Comparison of ENCODE assay signal across 8 cellular contexts in the genomic region with DNA sequence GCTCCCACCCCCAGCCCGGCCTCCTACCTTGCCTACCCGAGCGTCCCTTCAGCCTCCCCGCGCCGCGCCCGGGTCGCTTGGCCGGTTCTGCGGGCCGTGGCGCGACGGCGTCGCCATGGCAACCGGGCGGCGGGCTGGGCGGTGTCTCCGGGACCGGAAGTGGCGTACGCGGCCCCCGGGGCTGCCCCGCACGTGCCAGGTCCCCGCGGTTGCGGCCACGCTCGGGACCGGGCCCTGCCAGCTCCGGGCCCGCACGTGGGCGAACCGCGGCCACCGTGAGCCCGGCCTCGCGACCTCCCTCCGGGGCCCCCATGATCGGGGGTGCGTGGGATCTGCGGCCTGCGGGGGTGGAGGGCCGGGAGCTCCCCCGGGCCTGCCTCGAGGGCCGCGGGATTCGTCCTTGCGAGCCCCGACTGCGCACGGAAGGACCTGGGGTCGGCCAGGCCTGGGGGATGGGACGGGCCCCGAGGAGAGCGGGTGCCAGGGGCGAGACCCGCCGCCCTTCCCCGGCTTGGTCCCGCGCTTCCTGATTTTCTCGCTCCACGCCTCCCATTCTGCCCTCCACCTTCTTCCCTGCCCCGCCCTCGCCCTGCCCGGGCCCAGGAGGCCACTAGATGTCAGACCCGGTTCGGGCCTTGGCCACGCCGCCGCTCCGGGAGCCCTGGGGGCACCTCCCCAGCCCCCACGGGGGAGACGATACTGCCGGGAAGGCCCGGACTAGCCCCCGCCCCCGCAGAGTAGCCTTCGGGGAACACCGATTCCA. TPM values are rescaled to one million over a fixed set of nuclear protein-coding genes. Genes with fewer than 3 reads are reported as not detected.
DNase-seq lines count a peak whose midpoint lies in the region; ATAC-seq lines count a peak whose summit lies in the region.

A gene with protein sequence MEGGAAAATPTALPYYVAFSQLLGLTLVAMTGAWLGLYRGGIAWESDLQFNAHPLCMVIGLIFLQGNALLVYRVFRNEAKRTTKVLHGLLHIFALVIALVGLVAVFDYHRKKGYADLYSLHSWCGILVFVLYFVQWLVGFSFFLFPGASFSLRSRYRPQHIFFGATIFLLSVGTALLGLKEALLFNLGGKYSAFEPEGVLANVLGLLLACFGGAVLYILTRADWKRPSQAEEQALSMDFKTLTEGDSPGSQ (minus strand): TSS at position 89 of the 763 bp plus-strand sequence. CDS start 8,759 bp downstream, outside the sequence.

- H3K4me1 ChIP-seq in mesenchymal stem cell (ENCODE audit: control insufficient read depth, insufficient read depth, low read depth, low read length) = peaks cover 18% of the 10 kb centered on the region

- H2BK12ac ChIP-seq in mesenchymal stem cell (ENCODE audit: low read length in 2 of 2) = peak within 1 kb of the TSS in 1 of 2 experiments; percentile 77

- H3K4ac ChIP-seq in mesenchymal stem cell (ENCODE audit: low read depth in 1 of 2, low read length in 2 of 2) = peak within 1 kb of the TSS; percentile 42 to 54

- peak within 1 kb of the TSS; percentile 81 to 83 for H3K18ac ChIP-seq in mesenchymal stem cell (ENCODE audit: low read depth in 1 of 2, low read length in 2 of 2)

- H3K27me3 ChIP-seq in mesenchymal stem cell (ENCODE audit: control insufficient read depth in 1 of 2, insufficient read depth in 1 of 2, low read length in 2 of 2) = no peaks in the 10 kb centered on the region

- peak within 1 kb of the TSS; percentile 80 for H3K4me2 ChIP-seq in mesenchymal stem cell (ENCODE audit: low read length, poor library complexity, severe bottlenecking)

- peak within 1 kb of the TSS; percentile 91 for H3K9ac ChIP-seq in mesenchymal stem cell (ENCODE audit: low read length)

- no peak within 1 kb of the TSS for H3K27ac ChIP-seq in mesenchymal stem cell (ENCODE audit: low read length, poor library complexity, severe bottlenecking)

- H3K4me3 ChIP-seq in mesenchymal stem cell (ENCODE audit: insufficient read depth in 1 of 2, low read depth in 1 of 2, low read length in 2 of 2) = peak within 1 kb of the TSS; percentile 57 to 82

- peak within 1 kb of the TSS in 1 of 2 experiments; percentile 11 for H3K23ac ChIP-seq in mesenchymal stem cell (ENCODE audit: low read length in 2 of 2)

- DNase-seq in 8988T = peak; percentile 83
- peak; percentile 88 for DNase-seq in NCI-H2227 (lab: John Stamatoyannopoulos, UW; ENCODE audit: unreplicated experiment)
- peak; percentile 71 to 75 for DNase-seq in activated CD4-positive, alpha-beta T cell treated with anti-CD3 and anti-CD28 coated beads, Interleukin-2, amount 50 U/mL, for 48 hours
- DNase-seq in effector CD8-positive, alpha-beta T cell (lab: John Stamatoyannopoulos, UW) = peak; percentile 41
- DNase-seq in mesenchymal stem cell = peak; percentile 57
- DNase-seq in stimulated activated CD8-positive, alpha-beta memory T cell treated with anti-CD3 and anti-CD28 coated beads, Interleukin-12 subunit alpha, Interleukin-12 subunit beta, amount 100 ng/mL, for 4 hours (ENCODE audit: low read depth) = peak; percentile 64

- H3K79me1 ChIP-seq in mesenchymal stem cell (replicated peaks; ENCODE audit: low read length, poor library complexity, severe bottlenecking) = peaks cover 2% of the 10 kb centered on the region

- peak within 1 kb of the TSS; percentile 73 for H2BK15ac ChIP-seq in mesenchymal stem cell (ENCODE audit: low read depth, poor library complexity, severe bottlenecking)

- no peaks in the 10 kb centered on the region for H3K36me3 ChIP-seq in mesenchymal stem cell (ENCODE audit: control insufficient read depth in 1 of 2, insufficient read depth in 2 of 2, low read depth in 1 of 2, low read length in 2 of 2)

- H2BK120ac ChIP-seq in mesenchymal stem cell (ENCODE audit: low read depth, low read length) = peak within 1 kb of the TSS; percentile 51

- WGBS in mesenchymal stem cell = 7% methylated on average over 72 of the region's 89 CpGs

- H4K91ac ChIP-seq in mesenchymal stem cell (ENCODE audit: low read length) = peak within 1 kb of the TSS; percentile 93

- H3K14ac ChIP-seq in mesenchymal stem cell (ENCODE audit: low read length in 2 of 2) = peak within 1 kb of the TSS in 1 of 2 experiments; percentile 28

- no peak within 1 kb of the TSS for H2BK5ac ChIP-seq in mesenchymal stem cell (ENCODE audit: low read depth, low read length, poor library complexity, severe bottlenecking)

- H3K9me3 ChIP-seq in mesenchymal stem cell (ENCODE audit: control insufficient read depth, low read length) = no peaks in the 10 kb centered on the region

- H2AFZ ChIP-seq in mesenchymal stem cell (ENCODE audit: low read depth, low read length) = peak within 1 kb of the TSS; percentile 76

- ATAC-seq in GM18502 (IDR thresholded peaks at IDR 0.05; ENCODE audit: poor library complexity, unreplicated experiment) = peak; percentile 67
- peak; percentile 53 for ATAC-seq in HG02943 (IDR thresholded peaks at IDR 0.05; ENCODE audit: low read depth, unreplicated experiment)

- peak within 1 kb of the TSS; percentile 92 for H4K8ac ChIP-seq in mesenchymal stem cell (ENCODE audit: low read length)

- H2AK5ac ChIP-seq in mesenchymal stem cell (ENCODE audit: low read length, severe bottlenecking) = no peak within 1 kb of the TSS

RNA-seq across cellular contexts. Expression of the gene that starts here (rescaled TPM):
- polyA plus RNA-seq in mesenchymal stem cell (2013, experiment 1 of 2) = 14.4 TPM
- 15.1 TPM for polyA plus RNA-seq in mesenchymal stem cell (2013, experiment 2 of 2)
